ENCODE assay signal across 2 cellular contexts in genomic region chrX:39645059-39645895, GRCh38.
TF ChIP-seq lines count a peak whose summit lies in the region.

No MANE protein-coding gene starts in this region.

TF ChIP-seq in HepG2, 621 proteins besides CTCF, POLR2A, EP300 and RAD21 (continued from another document):
- no peak for TF ChIP-seq E2F5 (CRISPR knock-in tag; conservative IDR thresholded peaks at IDR 0.05)
- no peak for TF ChIP-seq GATAD2A (CRISPR knock-in tag; IDR thresholded peaks at IDR 0.05)

TF ChIP-seq in GM23338, 12 proteins besides CTCF, POLR2A, EP300 and RAD21 (continued from another document):
- TF ChIP-seq REST (IDR thresholded peaks at IDR 0.05; ENCODE audit: unreplicated experiment) (no peak), ETS1 (IDR thresholded peaks at IDR 0.05) (no peak), ZNF462 (CRISPR knock-in tag; IDR thresholded peaks at IDR 0.05) (no peak), ZNF331 (CRISPR knock-in tag; IDR thresholded peaks at IDR 0.05; ENCODE audit: low read depth) (no peak), EZH2 (IDR thresholded peaks at IDR 0.05; ENCODE audit: low read depth, unreplicated experiment) (no peak), STAT1 (IDR thresholded peaks at IDR 0.05; ENCODE audit: unreplicated experiment) (no peak)
